Comparison of ENCODE assay signal across 19 cellular contexts in genomic region chr11:13301522-13301921, GRCh38.
"Had no signal": no experiment of that assay in that cellular context is flagged by ENCODE, and none has a peak within 500 bp of the region (broad histone marks: within the 10 kb centered on the region; RNA-seq: fewer than 3 reads in every experiment).

No MANE protein-coding gene starts in this region.

- H3K27ac Mint-ChIP-seq: activated B cell treated with CpG ODN at 0.5 μM for 24 hours; activated CD4-positive, alpha-beta T cell treated with anti-CD3 and anti-CD28 coated beads for 36 hours; activated naive CD4-positive, alpha-beta T cell treated with anti-CD3 and anti-CD28 coated beads, Interleukin-2, amount 50 U/mL, for 72 hours had no signal

- H3K27ac ChIP-seq: breast epithelium, foreskin keratinocyte, left lung, ovary, prostate gland, right atrium auricular region, tibial artery had no signal

- H3K4me3 Mint-ChIP-seq: activated B cell treated with CpG ODN at 0.5 μM for 24 hours; activated CD4-positive, alpha-beta T cell treated with anti-CD3 and anti-CD28 coated beads for 36 hours; stimulated activated naive CD8-positive, alpha-beta T cell treated with anti-CD3 and anti-CD28 coated beads, Interleukin-15, amount 100 ng/mL, for 72 hours had no signal

- ATAC-seq: activated CD4-positive, alpha-beta T cell treated with anti-CD3 and anti-CD28 coated beads for 36 hours; activated naive CD4-positive, alpha-beta T cell treated with anti-CD3 and anti-CD28 coated beads, Interleukin-2, amount 50 U/mL, for 72 hours; foreskin keratinocyte; left lung; naive thymus-derived CD4-positive, alpha-beta T cell; stimulated activated naive CD8-positive, alpha-beta T cell treated with anti-CD3 and anti-CD28 coated beads, Interleukin-15, amount 100 ng/mL, for 72 hours had no signal

- DNase-seq: activated B cell treated with CpG ODN at 0.5 μM for 24 hours; activated CD4-positive, alpha-beta T cell treated with anti-CD3 and anti-CD28 coated beads for 36 hours; activated CD4-positive, alpha-beta T cell treated with anti-CD3 and anti-CD28 coated beads, Interleukin-2, amount 50 U/mL, for 48 hours; activated gamma-delta T cell; cortex of kidney; foreskin keratinocyte; kidney glomerular epithelial cell; left lung; naive thymus-derived CD4-positive, alpha-beta T cell; ovary; stimulated activated CD4-positive, alpha-beta T cell treated with anti-CD3 and anti-CD28 coated beads, Interleukin-4, amount 100 ng/mL, for 24 hours; stimulated activated naive CD8-positive, alpha-beta T cell treated with anti-CD3 and anti-CD28 coated beads, Interleukin-15, amount 100 ng/mL, for 72 hours; T-helper 1 cell; T-helper 9 cell; tibial artery had no signal

- H3K27me3 Mint-ChIP-seq: activated B cell treated with CpG ODN at 0.5 μM for 24 hours; activated CD4-positive, alpha-beta T cell treated with anti-CD3 and anti-CD28 coated beads for 36 hours; naive thymus-derived CD4-positive, alpha-beta T cell; stimulated activated naive CD8-positive, alpha-beta T cell treated with anti-CD3 and anti-CD28 coated beads, Interleukin-15, amount 100 ng/mL, for 72 hours had no signal
